ENCODE assay signal across 9 cellular contexts in the genomic region with DNA sequence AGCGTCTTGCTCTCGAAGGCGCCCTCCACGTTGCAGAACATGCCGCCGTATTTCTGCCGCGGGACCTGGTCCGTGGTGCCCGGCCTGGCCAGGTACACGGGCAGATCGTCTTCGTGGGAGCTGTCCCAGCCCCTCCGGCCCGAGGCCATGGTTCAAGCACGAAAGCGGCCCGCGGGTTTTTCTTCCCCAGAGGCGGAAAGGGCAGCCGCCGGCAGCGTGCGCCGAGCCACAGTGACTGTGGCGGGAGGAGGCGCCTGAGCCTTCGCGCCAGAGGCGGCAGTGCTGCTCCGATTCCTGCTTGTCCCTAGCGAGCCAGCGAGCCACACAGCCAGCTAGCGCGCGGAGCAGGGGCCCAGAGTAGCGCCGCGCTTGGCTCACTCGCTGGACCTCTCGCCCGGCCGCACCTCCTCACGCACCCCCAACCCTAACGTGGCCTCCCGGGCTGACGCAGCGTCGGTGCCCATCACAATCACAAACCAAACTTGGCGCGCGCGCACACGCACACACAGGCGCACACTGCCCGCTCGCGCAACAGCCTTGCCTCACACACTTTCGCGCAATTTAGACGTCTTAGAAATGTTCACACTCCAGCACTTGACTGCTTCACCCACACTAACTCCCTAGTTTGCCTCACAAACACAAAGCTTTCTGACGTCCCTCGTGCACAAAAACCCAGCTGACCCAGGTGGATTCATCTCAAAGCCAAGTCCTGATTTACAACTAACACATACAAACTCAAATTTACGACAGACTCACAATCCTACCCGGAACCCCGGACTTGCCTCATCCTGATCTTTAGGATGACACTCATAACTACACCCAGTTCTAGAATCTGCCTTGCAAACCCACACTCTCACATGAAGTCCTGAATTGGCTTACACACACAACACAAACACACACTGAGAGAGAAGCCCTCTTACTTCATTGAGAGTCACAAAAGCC. TPM values are rescaled to one million over a fixed set of nuclear protein-coding genes. Genes with fewer than 3 reads are reported as not detected.
DNase-seq lines count a peak whose midpoint lies in the region; ATAC-seq and TF ChIP-seq lines count a peak whose summit lies in the region.
"Had no signal": no experiment of that assay in that cellular context is flagged by ENCODE, and none has a peak within 500 bp of the region (broad histone marks: within the 10 kb centered on the region; RNA-seq: fewer than 3 reads in every experiment).

A gene (minus strand): TSS at position 359 of the 942 bp plus-strand sequence. CDS start 210 bp downstream, at position 149.

- peaks cover 0 to 2% of the 10 kb centered on the region in 2 donors for H3K9me3 Mint-ChIP-seq in activated T-cell treated with anti-CD3 and anti-CD28 coated beads, Interleukin-2, amount 50 U/mL, for 72 hours
- H3K9me3 Mint-ChIP-seq: central memory CD8-positive, alpha-beta T cell had no signal

- peaks cover 2 to 5% of the 10 kb centered on the region in 2 donors for H3K36me3 Mint-ChIP-seq in activated T-cell treated with anti-CD3 and anti-CD28 coated beads, Interleukin-2, amount 50 U/mL, for 72 hours (ENCODE audit: insufficient read depth in 2 of 2)

- in situ Hi-C loops in gastrocnemius medialis (cut with MboI; ENCODE audit: low sequenced_read_pairs in 4 of 4): no loop called here

- peak within 1 kb of the TSS; percentile 12 for H3K27ac ChIP-seq in iPS-20b (ENCODE audit: low read length)
- H3K27ac ChIP-seq in gastrocnemius medialis: peak within 1 kb of the TSS; percentile 57 to 71 (median 68)

- H3K4me3 ChIP-seq in cardiac fibroblast (replicated peaks in 1 of 2; ENCODE audit: low read depth in 2 of 2, low read length in 2 of 2) (peak within 1 kb of the TSS; percentile 79 to 87), iPS-20b (ENCODE audit: low read length) (peak within 1 kb of the TSS; percentile 90), gastrocnemius medialis (peak within 1 kb of the TSS; percentile 66 to 91 (median 76))

- TF ChIP-seq POLR2A in gastrocnemius medialis (IDR thresholded peaks at IDR 0.05): peak; percentile 16 to 17

- H3K4me1 Mint-ChIP-seq in activated T-cell treated with anti-CD3 and anti-CD28 coated beads, Interleukin-2, amount 50 U/mL, for 72 hours (ENCODE audit: low read depth): peaks cover 6% of the 10 kb centered on the region

- peak within 1 kb of the TSS; percentile 83 for H3K9ac ChIP-seq in iPS-20b (ENCODE audit: low read depth, low read length)

- peak; percentile 1 to 3 for DNase-seq in activated T-cell treated with anti-CD3 and anti-CD28 coated beads, Interleukin-2, amount 50 U/mL, for 72 hours
- DNase-seq in activated T-cell treated with anti-CD3 and anti-CD28 coated beads, Interleukin-2, amount 50 U/mL, for 1 hour: no peak
- DNase-seq in NCI-H446 treated with DMSO at 0.1 percent for 48 hours (lab: John Stamatoyannopoulos, UW) (peak; percentile 61), cardiac fibroblast (ENCODE audit: low read depth in 2 of 2) (peak; percentile 72 to 88), gastrocnemius medialis (peak; percentile 29 to 51), COLO829 (ENCODE audit: low spot score) (no peak)

- H3K27ac Mint-ChIP-seq in activated T-cell treated with anti-CD3 and anti-CD28 coated beads, Interleukin-2, amount 50 U/mL, for 72 hours: no peak within 1 kb of the TSS

- peak within 1 kb of the TSS; percentile 29 to 52 for H3K4me3 Mint-ChIP-seq in activated T-cell treated with anti-CD3 and anti-CD28 coated beads, Interleukin-2, amount 50 U/mL, for 72 hours
- H3K4me3 Mint-ChIP-seq: central memory CD8-positive, alpha-beta T cell had no signal

- TF ChIP-seq CTCF in cardiac fibroblast (IDR thresholded peaks at IDR 0.05; ENCODE audit: low read depth, low read length) (peak; percentile 41), gastrocnemius medialis (IDR thresholded peaks at IDR 0.05 in 4 of 5, conservative IDR thresholded peaks at IDR 0.05 in 1 of 5) (peak in 3 of 5 experiments; percentile 1 to 41 (median 36))

- intact Hi-C loops in gastrocnemius medialis (cut with DNase I; ENCODE audit: low total_unique reads): loop anchor here (2.0 to 5.0 kb wide), 2 partner anchors 47 to 55 kb away; no protein-coding TSS in a partner anchor

- peaks cover 6% of the 10 kb centered on the region for H3K4me1 ChIP-seq in iPS-20b (ENCODE audit: insufficient read depth, low read length)
- H3K4me1 ChIP-seq in gastrocnemius medialis: peaks cover 0 to 13% of the 10 kb centered on the region in 2 donors

- H3K27me3 ChIP-seq in iPS-20b (ENCODE audit: insufficient read depth, low read length) (peaks cover 17% of the 10 kb centered on the region), gastrocnemius medialis (no peaks in the 10 kb centered on the region)

- no peaks in the 10 kb centered on the region for H3K36me3 ChIP-seq in iPS-20b (ENCODE audit: insufficient read depth, low read depth, low read length)
- no peaks in the 10 kb centered on the region for H3K36me3 ChIP-seq in gastrocnemius medialis

- H3K27me3 Mint-ChIP-seq in activated T-cell treated with anti-CD3 and anti-CD28 coated beads, Interleukin-2, amount 50 U/mL, for 72 hours (ENCODE audit: low read depth): peaks cover 31% of the 10 kb centered on the region

- peak in 1 of 2 donors; percentile 35 for ATAC-seq in activated T-cell treated with anti-CD3 and anti-CD28 coated beads, Interleukin-2, amount 50 U/mL, for 72 hours (replicated peaks in 1 of 2)
- peak; percentile 87 to 89 for ATAC-seq in gastrocnemius medialis
- ATAC-seq in HG03565 (IDR thresholded peaks at IDR 0.05; ENCODE audit: unreplicated experiment): no peak

- H3K9me3 ChIP-seq in iPS-20b (ENCODE audit: insufficient read depth, low read depth, low read length) (no peaks in the 10 kb centered on the region), gastrocnemius medialis (no peaks in the 10 kb centered on the region)

RNA-seq across cellular contexts. Expression of the gene that starts here (rescaled TPM):
- under 1 TPM; 0.05 to 0.12 TPM for total RNA-seq in activated T-cell treated with anti-CD3 and anti-CD28 coated beads, Interleukin-2, amount 50 U/mL, for 72 hours
- total RNA-seq in gastrocnemius medialis: 10 to 100 TPM; 11.7 to 45.8 (median 26.0) TPM

Comparison
In these comparisons a context has a peak if more than half of its experiments do, and no peak if none do; other contexts are left out.
1. RNA of the gene that starts here (total RNA-seq): 11.7 to 45.8 TPM in gastrocnemius medialis; 0.05 to 0.12 TPM in activated T-cell treated with anti-CD3 and anti-CD28 coated beads, Interleukin-2, amount 50 U/mL, for 72 hours; every median in the first group is over 10 times any median in the second.
2. Peak in DNase-seq in activated T-cell treated with anti-CD3 and anti-CD28 coated beads, Interleukin-2, amount 50 U/mL, for 72 hours; RNA of the gene not detected or under 1 TPM.
3. DNase-seq: peak in NCI-H446 treated with DMSO at 0.1 percent for 48 hours (single experiment), cardiac fibroblast (2 of 2) and gastrocnemius medialis (2 of 2); none in activated T-cell treated with anti-CD3 and anti-CD28 coated beads, Interleukin-2, amount 50 U/mL, for 1 hour (single experiment) and COLO829 (single experiment).
4. Peak in every context shown above with its lines, with median percentiles within 50 percentile points of each other: H3K4me3 ChIP-seq.